ENCODE assay signal across 8 cellular contexts in genomic region chr3:24522155-24522579, GRCh38. TPM values are rescaled to one million over a fixed set of nuclear protein-coding genes. Genes with fewer than 3 reads are reported as not detected.
DNase-seq lines count a peak whose midpoint lies in the region; ATAC-seq and TF ChIP-seq lines count a peak whose summit lies in the region.

No MANE protein-coding gene starts in this region.

- peak in 2 of 5 donors; percentile 15 to 42 for DNase-seq in heart left ventricle
- no peak for DNase-seq in activated naive CD4-positive, alpha-beta T cell treated with anti-CD3 and anti-CD28 coated beads for 36 hours
- no peak for DNase-seq in 8988T
- no peak for DNase-seq in superior temporal gyrus (ENCODE audit: extremely low spot score)
- no peak for DNase-seq in activated CD8-positive, alpha-beta T cell treated with anti-CD3 and anti-CD28 coated beads for 36 hours

- H3K27me3 ChIP-seq in ACC112 (ENCODE audit: insufficient read depth, low read length) (no peaks in the 10 kb centered on the region), heart left ventricle (peaks cover 0 to 23% (median 0%) of the 10 kb centered on the region in 9 donors), neuron (ENCODE audit: insufficient read depth, low read length) (peaks cover 65% of the 10 kb centered on the region)

- H3K27me3 Mint-ChIP-seq in activated naive CD4-positive, alpha-beta T cell treated with anti-CD3 and anti-CD28 coated beads for 36 hours (ENCODE audit: low read depth), result peaks cover 42% of the 10 kb centered on the region
- peaks cover 47% of the 10 kb centered on the region for H3K27me3 Mint-ChIP-seq in activated CD8-positive, alpha-beta T cell treated with anti-CD3 and anti-CD28 coated beads for 36 hours

- H3K4me3 ChIP-seq in ACC112 (ENCODE audit: low read depth, low read length) (peak overlapping the region; percentile 93), heart left ventricle (peak overlapping the region; percentile 48 to 91 (median 78)), neuron (ENCODE audit: low read length) (no peak overlapping the region)

- no peak overlapping the region for H3K27ac ChIP-seq in ACC112 (ENCODE audit: low read depth, low read length)
- peak overlapping the region; percentile 67 to 91 (median 88) for H3K27ac ChIP-seq in heart left ventricle

- H3K9me3 ChIP-seq in heart left ventricle (no peaks in the 10 kb centered on the region), neuron (ENCODE audit: low read length) (no peaks in the 10 kb centered on the region)

- intact Hi-C loops in heart left ventricle (cut with DNase I), result loop anchor here in 5 of 10 donors (5.0 to 10.0 kb wide), 2 partner anchors 60 to 63 kb away; no protein-coding TSS in a partner anchor
- intact Hi-C loops in activated naive CD4-positive, alpha-beta T cell treated with anti-CD3 and anti-CD28 coated beads for 36 hours (cut with micrococcal nuclease), result no loop called here
- intact Hi-C loops in activated CD8-positive, alpha-beta T cell treated with anti-CD3 and anti-CD28 coated beads for 36 hours (cut with micrococcal nuclease), result no loop called here

- TF ChIP-seq CTCF in heart left ventricle (IDR thresholded peaks at IDR 0.05), result no peak
- TF ChIP-seq CTCF in activated CD8-positive, alpha-beta T cell treated with anti-CD3 and anti-CD28 coated beads for 36 hours (IDR thresholded peaks at IDR 0.05), result no peak

- CTCF ChIA-PET in activated naive CD4-positive, alpha-beta T cell treated with anti-CD3 and anti-CD28 coated beads for 36 hours (lab: Charles Lee), result no interaction called here
- CTCF ChIA-PET in activated CD8-positive, alpha-beta T cell treated with anti-CD3 and anti-CD28 coated beads for 36 hours (lab: Charles Lee), result no interaction called here

- H3K4me1 ChIP-seq in ACC112 (ENCODE audit: control insufficient read depth, insufficient read depth, low read length, unreplicated experiment) (peaks cover 28% of the 10 kb centered on the region), heart left ventricle (peaks cover 0 to 15% (median 10%) of the 10 kb centered on the region in 12 donors), neuron (ENCODE audit: insufficient read depth, low read length) (no peaks in the 10 kb centered on the region)

- H3K79me2 ChIP-seq in ACC112 (ENCODE audit: control insufficient read depth, insufficient read depth, low read length, unreplicated experiment), result no peaks in the 10 kb centered on the region

- H3K36me3 Mint-ChIP-seq in activated naive CD4-positive, alpha-beta T cell treated with anti-CD3 and anti-CD28 coated beads for 36 hours (ENCODE audit: low read depth), result no peaks in the 10 kb centered on the region
- H3K36me3 Mint-ChIP-seq in activated CD8-positive, alpha-beta T cell treated with anti-CD3 and anti-CD28 coated beads for 36 hours (ENCODE audit: low read depth), result no peaks in the 10 kb centered on the region

- no peak overlapping the region for H3K4me3 Mint-ChIP-seq in activated naive CD4-positive, alpha-beta T cell treated with anti-CD3 and anti-CD28 coated beads for 36 hours
- H3K4me3 Mint-ChIP-seq in activated CD8-positive, alpha-beta T cell treated with anti-CD3 and anti-CD28 coated beads for 36 hours, result no peak overlapping the region

- H3K4me1 Mint-ChIP-seq in activated naive CD4-positive, alpha-beta T cell treated with anti-CD3 and anti-CD28 coated beads for 36 hours (ENCODE audit: low read depth), result peaks cover 5% of the 10 kb centered on the region
- no peaks in the 10 kb centered on the region for H3K4me1 Mint-ChIP-seq in activated CD8-positive, alpha-beta T cell treated with anti-CD3 and anti-CD28 coated beads for 36 hours (ENCODE audit: low read depth)

- ATAC-seq in SK-N-SH treated with all-trans-retinoic acid at 6 μM for 48 hours (peak; percentile 30), heart left ventricle (peak in 3 of 4 donors; percentile 15 to 28 (median 20))
- no peak for ATAC-seq in activated CD8-positive, alpha-beta T cell treated with anti-CD3 and anti-CD28 coated beads for 36 hours

- H3K27ac Mint-ChIP-seq in activated naive CD4-positive, alpha-beta T cell treated with anti-CD3 and anti-CD28 coated beads for 36 hours, result no peak overlapping the region
- H3K27ac Mint-ChIP-seq in activated CD8-positive, alpha-beta T cell treated with anti-CD3 and anti-CD28 coated beads for 36 hours, result no peak overlapping the region

- H3K36me3 ChIP-seq in ACC112 (ENCODE audit: insufficient read depth, low read length), result no peaks in the 10 kb centered on the region
- H3K36me3 ChIP-seq in heart left ventricle, result no peaks in the 10 kb centered on the region
- no peaks in the 10 kb centered on the region for H3K36me3 ChIP-seq in neuron (ENCODE audit: insufficient read depth, low read length)

- WGBS in heart left ventricle, 4 donors, result 22 to 51% (median 32%) methylated on average over 8 to 15 of the region's 15 CpGs

- POLR2A ChIA-PET in activated CD8-positive, alpha-beta T cell treated with anti-CD3 and anti-CD28 coated beads for 36 hours (lab: Charles Lee), result no interaction called here

- H2AFZ ChIP-seq in ACC112 (ENCODE audit: low read length, unreplicated experiment) (peak overlapping the region; percentile 92), neuron (ENCODE audit: low read depth, low read length) (peak overlapping the region; percentile 57)

- H3K9me3 Mint-ChIP-seq in activated naive CD4-positive, alpha-beta T cell treated with anti-CD3 and anti-CD28 coated beads for 36 hours, result no peaks in the 10 kb centered on the region
- no peaks in the 10 kb centered on the region for H3K9me3 Mint-ChIP-seq in activated CD8-positive, alpha-beta T cell treated with anti-CD3 and anti-CD28 coated beads for 36 hours

- TF ChIP-seq POLR2A in heart left ventricle (IDR thresholded peaks at IDR 0.05), result no peak

TF ChIP-seq in SK-N-SH treated with all-trans-retinoic acid at 6 μM for 48 hours, 23 proteins besides CTCF, POLR2A, EP300 and RAD21 (continues in another document):
- TF ChIP-seq POU6F1 (CRISPR knock-in tag; IDR thresholded peaks at IDR 0.05; ENCODE audit: borderline replicate concordance, low read depth), result no peak
- no peak for TF ChIP-seq BACH2 (CRISPR knock-in tag; IDR thresholded peaks at IDR 0.05; ENCODE audit: borderline replicate concordance)
- no peak for TF ChIP-seq TSHZ2 (CRISPR knock-in tag; IDR thresholded peaks at IDR 0.05)
- TF ChIP-seq CREB5 (CRISPR knock-in tag; IDR thresholded peaks at IDR 0.05; ENCODE audit: low read depth), result no peak
- no peak for TF ChIP-seq ESRRG (CRISPR knock-in tag; IDR thresholded peaks at IDR 0.05)
- TF ChIP-seq OSR1 (CRISPR knock-in tag; IDR thresholded peaks at IDR 0.05), result no peak
- TF ChIP-seq RARB (CRISPR knock-in tag; IDR thresholded peaks at IDR 0.05), result no peak
- no peak for TF ChIP-seq ZC3H10 (CRISPR knock-in tag; IDR thresholded peaks at IDR 0.05)
- no peak for TF ChIP-seq ZNF565 (CRISPR knock-in tag; conservative IDR thresholded peaks at IDR 0.05; ENCODE audit: low read depth)
- TF ChIP-seq ARNTL (CRISPR knock-in tag; IDR thresholded peaks at IDR 0.05; ENCODE audit: borderline replicate concordance, low read depth), result no peak
- TF ChIP-seq ZNF8 (CRISPR knock-in tag; IDR thresholded peaks at IDR 0.05), result no peak

RNA-seq across cellular contexts. Expression of gene THRB, which starts 27.5 kb away (rescaled TPM):
- total RNA-seq in heart left ventricle, result 10 to 100 TPM; 14.9 to 28.5 (median 21.6) TPM
- 10 to 100 TPM in 1 of 2 donors, 1 to 10 TPM in 1; 4.8 to 11.1 TPM for polyA plus RNA-seq in heart left ventricle
- not detected for total RNA-seq in activated naive CD4-positive, alpha-beta T cell treated with anti-CD3 and anti-CD28 coated beads for 36 hours
- total RNA-seq in activated CD8-positive, alpha-beta T cell treated with anti-CD3 and anti-CD28 coated beads for 36 hours, result not detected

Comparison
In these comparisons a context has a peak if more than half of its experiments do, and no peak if none do; other contexts are left out.
1. RNA of gene THRB, which starts 27.5 kb away (total RNA-seq): 14.9 to 28.5 TPM in heart left ventricle; not detected in activated naive CD4-positive, alpha-beta T cell treated with anti-CD3 and anti-CD28 coated beads for 36 hours and not detected in activated CD8-positive, alpha-beta T cell treated with anti-CD3 and anti-CD28 coated beads for 36 hours; every median in the first group is over 10 times any median in the second.